8 cellular contexts compared by ENCODE assay signal in the genomic region with DNA sequence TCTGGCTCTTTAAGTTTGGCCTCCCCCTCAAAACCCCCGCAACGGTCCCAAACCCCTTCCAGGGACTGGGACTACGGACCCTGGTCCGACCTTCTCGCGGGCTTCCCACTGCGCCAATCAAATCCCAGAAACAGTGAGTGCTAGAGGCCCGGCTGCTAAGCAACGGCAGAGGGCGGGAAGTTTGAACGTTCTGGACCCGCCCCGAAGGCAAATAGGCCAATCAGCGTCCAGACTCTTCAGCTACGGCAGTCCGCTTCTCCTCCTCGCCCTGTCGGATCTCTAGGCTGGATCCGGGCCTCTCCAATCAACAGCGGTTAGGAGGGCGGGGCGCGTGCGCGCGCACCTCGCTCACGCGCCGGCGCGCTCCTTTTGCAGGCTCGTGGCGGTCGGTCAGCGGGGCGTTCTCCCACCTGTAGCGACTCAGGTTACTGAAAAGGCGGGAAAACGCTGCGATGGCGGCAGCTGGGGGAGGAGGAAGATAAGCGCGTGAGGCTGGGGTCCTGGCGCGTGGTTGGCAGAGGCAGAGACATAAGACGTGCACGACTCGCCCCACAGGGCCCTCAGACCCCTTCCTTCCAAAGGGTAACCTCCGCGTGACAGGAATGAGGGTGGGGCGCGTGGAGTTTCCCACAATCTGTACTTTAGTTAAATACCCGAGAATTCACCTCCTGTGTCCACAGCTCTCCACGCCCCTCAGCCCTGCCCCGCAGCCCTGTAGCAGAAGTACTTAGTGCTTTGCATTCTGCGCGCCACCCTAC. TPM values are rescaled to one million over a fixed set of nuclear protein-coding genes. Genes with fewer than 3 reads are reported as not detected.
DNase-seq lines count a peak whose midpoint lies in the region; ATAC-seq lines count a peak whose summit lies in the region.

A gene (plus strand): TSS at position 367 of the 758 bp plus-strand sequence. CDS start 462 bp downstream, outside the sequence.

- ATAC-seq in GM19468 (IDR thresholded peaks at IDR 0.05; ENCODE audit: extremely low read depth, unreplicated experiment): peak; percentile 55

- H3K9me3 ChIP-seq in endocrine pancreas (ENCODE audit: control insufficient read depth, low read length): no peaks in the 10 kb centered on the region

- H3K36me3 ChIP-seq in endocrine pancreas (ENCODE audit: control insufficient read depth, insufficient read depth, low read length) (no peaks in the 10 kb centered on the region), mesendoderm (ENCODE audit: control insufficient read depth, insufficient read depth, low read length) (no peaks in the 10 kb centered on the region)

- H4K5ac ChIP-seq in mesendoderm (ENCODE audit: low read length): no peak within 1 kb of the TSS

- H3K27ac ChIP-seq in mesendoderm (ENCODE audit: low read depth, low read length): peak within 1 kb of the TSS; percentile 73

- peak within 1 kb of the TSS; percentile 7 for H2BK120ac ChIP-seq in mesendoderm (ENCODE audit: low read depth, low read length)

- peak within 1 kb of the TSS; percentile 72 for H2AK5ac ChIP-seq in mesendoderm (ENCODE audit: low read length)

- H3K9ac ChIP-seq in endocrine pancreas (ENCODE audit: control insufficient read depth, insufficient read depth, low read length) (peak within 1 kb of the TSS; percentile 27), mesendoderm (ENCODE audit: low read length) (peak within 1 kb of the TSS; percentile 89)

- H3K79me1 ChIP-seq in mesendoderm (ENCODE audit: low read length): no peaks in the 10 kb centered on the region

- H3K27me3 ChIP-seq in endocrine pancreas (ENCODE audit: control insufficient read depth, insufficient read depth, low read length) (no peaks in the 10 kb centered on the region), mesendoderm (ENCODE audit: insufficient read depth, low read length, poor library complexity) (no peaks in the 10 kb centered on the region)

- peak within 1 kb of the TSS; percentile 69 for H2BK5ac ChIP-seq in mesendoderm (ENCODE audit: low read length)

- peak within 1 kb of the TSS; percentile 95 for H3K4ac ChIP-seq in mesendoderm (ENCODE audit: low read depth, low read length)

- H3K23ac ChIP-seq in mesendoderm (ENCODE audit: low read length): peak within 1 kb of the TSS; percentile 90

- H3K79me2 ChIP-seq in mesendoderm (ENCODE audit: control insufficient read depth, insufficient read depth, low read length): peaks cover 15% of the 10 kb centered on the region

- H3K18ac ChIP-seq in mesendoderm (ENCODE audit: low read length): peak within 1 kb of the TSS; percentile 53

- DNase-seq in COLO668 (lab: John Stamatoyannopoulos, UW; ENCODE audit: unreplicated experiment): peak; percentile 97
- DNase-seq in HS-5 (ENCODE audit: low read depth): peak; percentile 97
- peak; percentile 99 for DNase-seq in NOMO-1 treated with dmso at 0.1 percent for 144 hours (lab: John Stamatoyannopoulos, UW; ENCODE audit: unreplicated experiment)
- peak; percentile 86 to 96 (median 89) for DNase-seq in activated CD8-positive, alpha-beta memory T cell treated with anti-CD3 and anti-CD28 coated beads for 48 hours (ENCODE audit: low read depth in 2 of 3, low spot score in 2 of 3)
- DNase-seq in mesendoderm: peak; percentile 100
- DNase-seq in stimulated activated CD8-positive, alpha-beta memory T cell treated with anti-CD3 and anti-CD28 coated beads, Interleukin-12 subunit alpha, Interleukin-12 subunit beta, amount 100 ng/mL, for 4 hours (ENCODE audit: low read depth): peak; percentile 91

- H2BK15ac ChIP-seq in mesendoderm (replicated peaks; ENCODE audit: low read depth): peak within 1 kb of the TSS; percentile 14

- H3K56ac ChIP-seq in mesendoderm (ENCODE audit: low read length): peak within 1 kb of the TSS; percentile 96

- no CpG with 5 or more reads among the region's 58 CpGs for WGBS in mesendoderm (ENCODE audit: extremely low coverage, insufficient coverage, low lambda C conversion rate)

- H3K4me1 ChIP-seq in endocrine pancreas (ENCODE audit: control insufficient read depth, insufficient read depth, low read length): peaks cover 4% of the 10 kb centered on the region
- H3K4me1 ChIP-seq in mesendoderm (ENCODE audit: control insufficient read depth, low read depth, low read length): peaks cover 18% of the 10 kb centered on the region

- H4K8ac ChIP-seq in mesendoderm (ENCODE audit: low read depth, low read length): no peak within 1 kb of the TSS

- H3K4me3 ChIP-seq in endocrine pancreas (ENCODE audit: control insufficient read depth, insufficient read depth, low read length): peak within 1 kb of the TSS; percentile 56
- peak within 1 kb of the TSS; percentile 37 for H3K4me3 ChIP-seq in mesendoderm (ENCODE audit: low read length)

- peak within 1 kb of the TSS; percentile 77 for H3K4me2 ChIP-seq in mesendoderm (ENCODE audit: low read length)

RNA-seq across cellular contexts. Expression of the gene that starts here (rescaled TPM):
- 5.4 TPM for polyA plus RNA-seq in mesendoderm (2013, experiment 1 of 2)
- 5.3 TPM for polyA plus RNA-seq in mesendoderm (2013, experiment 2 of 2)

Comparison
In these comparisons a context has a peak if more than half of its experiments do, and no peak if none do; other contexts are left out.
1. Peak in every context shown above with its lines: DNase-seq, ATAC-seq, H3K4me3 ChIP-seq and H3K27ac ChIP-seq.